ENCODE assay signal across 16 cellular contexts in genomic region chr7:45863715-45864114, GRCh38. TPM values are rescaled to one million over a fixed set of nuclear protein-coding genes. Genes with fewer than 3 reads are reported as not detected.
A peak's percentile ranks its signal among the peaks of the same experiment; 100 is the strongest.
DNase-seq lines count a peak whose midpoint lies in the region; ATAC-seq and TF ChIP-seq lines count a peak whose summit lies in the region.
"Had no signal": no experiment of that assay in that cellular context is flagged by ENCODE, and none has a peak within 500 bp of the region (broad histone marks: within the 10 kb centered on the region; RNA-seq: fewer than 3 reads in every experiment).

No MANE protein-coding gene starts in this region.

- CTCF ChIA-PET in Calu3 (lab: Charles Lee), result interaction anchor here (0.7 to 1.2 kb wide), 3 partner anchors 8 to 17 kb away, joined by 3 read pairs; no protein-coding TSS in a partner anchor
- CTCF ChIA-PET in CD4-positive, alpha-beta T cell (lab: Charles Lee), result no interaction called here

- no peak overlapping the region for H2AK5ac ChIP-seq in mesendoderm (ENCODE audit: low read length)

- H4K5ac ChIP-seq in mesendoderm (ENCODE audit: low read length), result no peak overlapping the region

- H2BK5ac ChIP-seq in mesendoderm (ENCODE audit: low read length), result no peak overlapping the region

- H3K27ac ChIP-seq in mesendoderm (ENCODE audit: low read depth, low read length), result no peak overlapping the region
- no peak overlapping the region for H3K27ac ChIP-seq in CD4-positive, alpha-beta T cell (ENCODE audit: low read depth, low read length)
- H3K27ac ChIP-seq: SK-N-MC had no signal

- BruUV-seq in Calu3 (replicated peaks; lab: Mats Ljungman, UMichigan), result no TSS peak

- H3K56ac ChIP-seq in mesendoderm (ENCODE audit: low read length), result no peak overlapping the region

- H3K9ac ChIP-seq in mesendoderm (ENCODE audit: low read length), result no peak overlapping the region

- DNase-seq in Calu3, result peak; percentile 29
- peak; percentile 48 for DNase-seq in HuH-7 (ENCODE audit: low spot score)
- peak; percentile 57 for DNase-seq in ecto neural progenitor cell (ENCODE audit: low spot score)
- peak; percentile 58 for DNase-seq in mesendoderm
- no peak for DNase-seq in natural killer cell
- no peak for DNase-seq in NCI-H345 treated with DMSO at 0.1 percent for 48 hours (lab: John Stamatoyannopoulos, UW; ENCODE audit: unreplicated experiment)
- no peak for DNase-seq in CD4-positive, alpha-beta T cell
- DNase-seq: CD4-positive, CD25-positive, alpha-beta regulatory T cell; left ventricle myocardium superior; NCI-H2081 treated with DMSO at 0.1 percent for 48 hours had no signal

- H3K9me3 ChIP-seq in CD4-positive, alpha-beta T cell (ENCODE audit: control insufficient read depth, low read length), result no peaks in the 10 kb centered on the region

- H3K4me1 Mint-ChIP-seq in Calu3 (ENCODE audit: low read depth, unreplicated experiment), result peaks cover 3% of the 10 kb centered on the region
- no peaks in the 10 kb centered on the region for H3K4me1 Mint-ChIP-seq in natural killer cell
- H3K4me1 Mint-ChIP-seq in CD4-positive, alpha-beta T cell (ENCODE audit: low read depth), result no peaks in the 10 kb centered on the region
- H3K4me1 Mint-ChIP-seq: CD4-positive, CD25-positive, alpha-beta regulatory T cell; stimulated activated memory B cell treated with anti-CD40 and anti-IgM and Interleukin-4, amounts not matched to agents 10 μg/mL and 1 μg/mL and 100 μg/mL, for 72 hours had no signal

- H3K4me3 Mint-ChIP-seq in Calu3 (ENCODE audit: low read depth, unreplicated experiment), result no peak overlapping the region
- H3K4me3 Mint-ChIP-seq in natural killer cell, result no peak overlapping the region
- H3K4me3 Mint-ChIP-seq in CD4-positive, alpha-beta T cell, result no peak overlapping the region
- H3K4me3 Mint-ChIP-seq: CD4-positive, CD25-positive, alpha-beta regulatory T cell; natural killer cell treated with Interleukin-12 subunit alpha and Interleukin-12 subunit beta and Interleukin-15 and Interleukin-18, amount 100 ng/mL, for 72 hours; stimulated activated memory B cell treated with anti-CD40 and anti-IgM and Interleukin-4, amounts not matched to agents 10 μg/mL and 1 μg/mL and 100 μg/mL, for 72 hours had no signal

- POLR2A ChIA-PET in CD4-positive, alpha-beta T cell (lab: Charles Lee), result no interaction called here

- no peak overlapping the region for H3K23ac ChIP-seq in mesendoderm (ENCODE audit: low read length)

- no peaks in the 10 kb centered on the region for H3K27me3 ChIP-seq in mesendoderm (ENCODE audit: insufficient read depth, low read length, poor library complexity)
- peaks cover 13% of the 10 kb centered on the region for H3K27me3 ChIP-seq in CD4-positive, alpha-beta T cell (ENCODE audit: control insufficient read depth, insufficient read depth, low read length)

- no peaks in the 10 kb centered on the region for H3K79me2 ChIP-seq in mesendoderm (ENCODE audit: control insufficient read depth, insufficient read depth, low read length)

- peaks cover 19% of the 10 kb centered on the region for H3K27me3 Mint-ChIP-seq in Calu3 (ENCODE audit: unreplicated experiment)
- peaks cover 7 to 10% of the 10 kb centered on the region in 2 donors for H3K27me3 Mint-ChIP-seq in natural killer cell (ENCODE audit: low read depth in 2 of 2)
- H3K27me3 Mint-ChIP-seq in CD4-positive, alpha-beta T cell, result peaks cover 24% of the 10 kb centered on the region

- no peak for ATAC-seq in GM19324 (IDR thresholded peaks at IDR 0.05; ENCODE audit: low FRiP score, unreplicated experiment)
- ATAC-seq in natural killer cell, result no peak
- no peak for ATAC-seq in CD4-positive, alpha-beta T cell (ENCODE audit: poor library complexity)
- ATAC-seq: left ventricle myocardium superior; natural killer cell treated with Interleukin-12 subunit alpha and Interleukin-12 subunit beta and Interleukin-15 and Interleukin-18, amount 100 ng/mL, for 72 hours; sciatic nerve; stimulated activated memory B cell treated with anti-CD40 and anti-IgM and Interleukin-4, amounts not matched to agents 10 μg/mL and 1 μg/mL and 100 μg/mL, for 72 hours had no signal

- H3K18ac ChIP-seq in mesendoderm (ENCODE audit: low read length), result no peak overlapping the region

- H3K36me3 ChIP-seq in mesendoderm (ENCODE audit: control insufficient read depth, insufficient read depth, low read length), result no peaks in the 10 kb centered on the region

- no peak overlapping the region for H2BK120ac ChIP-seq in mesendoderm (ENCODE audit: low read depth, low read length)

- no peak overlapping the region for H3K27ac Mint-ChIP-seq in Calu3 (ENCODE audit: unreplicated experiment)
- H3K27ac Mint-ChIP-seq in natural killer cell, result no peak overlapping the region
- H3K27ac Mint-ChIP-seq in CD4-positive, alpha-beta T cell, result no peak overlapping the region
- H3K27ac Mint-ChIP-seq: CD4-positive, CD25-positive, alpha-beta regulatory T cell; natural killer cell treated with Interleukin-12 subunit alpha and Interleukin-12 subunit beta and Interleukin-15 and Interleukin-18, amount 100 ng/mL, for 72 hours; stimulated activated memory B cell treated with anti-CD40 and anti-IgM and Interleukin-4, amounts not matched to agents 10 μg/mL and 1 μg/mL and 100 μg/mL, for 72 hours had no signal

- no peak overlapping the region for H3K4ac ChIP-seq in mesendoderm (ENCODE audit: low read depth, low read length)

- no peaks in the 10 kb centered on the region for H3K4me1 ChIP-seq in mesendoderm (ENCODE audit: control insufficient read depth, low read depth, low read length)

- H3K4me3 ChIP-seq in mesendoderm (ENCODE audit: low read length), result no peak overlapping the region
- H3K4me3 ChIP-seq: SK-N-MC had no signal

- no peak overlapping the region for H2BK15ac ChIP-seq in mesendoderm (replicated peaks; ENCODE audit: low read depth)

- no peaks in the 10 kb centered on the region for H3K9me3 Mint-ChIP-seq in Calu3 (ENCODE audit: low read depth, unreplicated experiment)
- no peaks in the 10 kb centered on the region for H3K9me3 Mint-ChIP-seq in natural killer cell
- H3K9me3 Mint-ChIP-seq in CD4-positive, alpha-beta T cell, result no peaks in the 10 kb centered on the region
- H3K9me3 Mint-ChIP-seq: natural killer cell treated with Interleukin-12 subunit alpha and Interleukin-12 subunit beta and Interleukin-15 and Interleukin-18, amount 100 ng/mL, for 72 hours had no signal

- no peak overlapping the region for H4K8ac ChIP-seq in mesendoderm (ENCODE audit: low read depth, low read length)

- no peak for TF ChIP-seq CTCF in Calu3 (IDR thresholded peaks at IDR 0.05; ENCODE audit: unreplicated experiment)
- no peak for TF ChIP-seq CTCF in natural killer cell (IDR thresholded peaks at IDR 0.05)
- TF ChIP-seq CTCF in CD4-positive, alpha-beta T cell (IDR thresholded peaks at IDR 0.05), result no peak

- H3K36me3 Mint-ChIP-seq in Calu3 (ENCODE audit: insufficient read depth, unreplicated experiment) (no peaks in the 10 kb centered on the region), natural killer cell (no peaks in the 10 kb centered on the region)
- no peaks in the 10 kb centered on the region for H3K36me3 Mint-ChIP-seq in CD4-positive, alpha-beta T cell (ENCODE audit: low read depth)
- H3K36me3 Mint-ChIP-seq: CD4-positive, CD25-positive, alpha-beta regulatory T cell; natural killer cell treated with Interleukin-12 subunit alpha and Interleukin-12 subunit beta and Interleukin-15 and Interleukin-18, amount 100 ng/mL, for 72 hours; stimulated activated memory B cell treated with anti-CD40 and anti-IgM and Interleukin-4, amounts not matched to agents 10 μg/mL and 1 μg/mL and 100 μg/mL, for 72 hours had no signal

- no peak overlapping the region for H3K4me2 ChIP-seq in mesendoderm (ENCODE audit: low read length)

- no CpG with 5 or more reads among the region's 9 CpGs for WGBS in mesendoderm (ENCODE audit: extremely low coverage, insufficient coverage, low lambda C conversion rate)

- intact Hi-C loops in Calu3 (cut with micrococcal nuclease; ENCODE audit: unreplicated experiment), result no loop called here
- intact Hi-C loops in natural killer cell (cut with micrococcal nuclease), result no loop called here
- intact Hi-C loops in CD4-positive, alpha-beta T cell (cut with DNase I, micrococcal nuclease), result no loop called here

- H3K79me1 ChIP-seq in mesendoderm (ENCODE audit: low read length), result no peaks in the 10 kb centered on the region

RNA-seq across cellular contexts. Expression of gene CCDC201, which starts 9.2 kb away (rescaled TPM):
- total RNA-seq in Calu3 (2022) (not detected in 2 replicates), natural killer cell (not detected)
- polyA plus RNA-seq in mesendoderm (2013, experiment 1 of 2), result not detected
- not detected for polyA plus RNA-seq in mesendoderm (2013, experiment 2 of 2)
- total RNA-seq in CD4-positive, alpha-beta T cell, result not detected
- total RNA-seq: CD4-positive, CD25-positive, alpha-beta regulatory T cell; left ventricle myocardium superior; natural killer cell treated with Interleukin-12 subunit alpha and Interleukin-12 subunit beta and Interleukin-15 and Interleukin-18, amount 100 ng/mL, for 72 hours; sciatic nerve; ureter had no signal
- polyA plus RNA-seq: CD4-positive, CD25-positive, alpha-beta regulatory T cell had no signal

RNA-seq across cellular contexts. Expression of gene IGFBP1, which starts 24.6 kb away (rescaled TPM):
- total RNA-seq in Calu3 (2022), result 3.3 and 6.1 TPM in 2 replicates
- polyA plus RNA-seq in mesendoderm (2013, experiment 1 of 2), result 0.08 TPM
- polyA plus RNA-seq in mesendoderm (2013, experiment 2 of 2), result 0.07 TPM
- total RNA-seq in natural killer cell, result not detected
- total RNA-seq in CD4-positive, alpha-beta T cell, result not detected
- total RNA-seq: CD4-positive, CD25-positive, alpha-beta regulatory T cell; left ventricle myocardium superior; natural killer cell treated with Interleukin-12 subunit alpha and Interleukin-12 subunit beta and Interleukin-15 and Interleukin-18, amount 100 ng/mL, for 72 hours; sciatic nerve; ureter had no signal
- polyA plus RNA-seq: CD4-positive, CD25-positive, alpha-beta regulatory T cell had no signal

RNA-seq across cellular contexts. Expression of gene IGFBP3, which starts 57.4 kb away (rescaled TPM):
- total RNA-seq in Calu3 (2022) (221 and 315 TPM in 2 replicates), natural killer cell (10 to 100 TPM in 1 of 3 donors, 1 to 10 TPM in 1, under 1 TPM in 1; 0.39 to 10.2 (median 1.2) TPM)
- 30.4 TPM for polyA plus RNA-seq in mesendoderm (2013, experiment 1 of 2)
- polyA plus RNA-seq in mesendoderm (2013, experiment 2 of 2), result 28.2 TPM
- 1 to 10 TPM; 8.0 to 10.0 TPM for total RNA-seq in CD4-positive, alpha-beta T cell

Comparison
In these comparisons a context has a peak if more than half of its experiments do, and no peak if none do; other contexts are left out.
1. DNase-seq: peak in Calu3 (single experiment), HuH-7 (single experiment), ecto neural progenitor cell (single experiment) and mesendoderm (single experiment); none in natural killer cell (single experiment), NCI-H345 treated with DMSO at 0.1 percent for 48 hours (single experiment) and CD4-positive, alpha-beta T cell (0 of 10).
2. RNA of gene IGFBP3, which starts 57.4 kb away (total RNA-seq): 221 to 315 TPM in Calu3; 8.0 to 10.0 TPM in CD4-positive, alpha-beta T cell and 0.39 to 10.2 TPM in natural killer cell; every median in the first group is over 10 times any median in the second.